In the genomic region with DNA sequence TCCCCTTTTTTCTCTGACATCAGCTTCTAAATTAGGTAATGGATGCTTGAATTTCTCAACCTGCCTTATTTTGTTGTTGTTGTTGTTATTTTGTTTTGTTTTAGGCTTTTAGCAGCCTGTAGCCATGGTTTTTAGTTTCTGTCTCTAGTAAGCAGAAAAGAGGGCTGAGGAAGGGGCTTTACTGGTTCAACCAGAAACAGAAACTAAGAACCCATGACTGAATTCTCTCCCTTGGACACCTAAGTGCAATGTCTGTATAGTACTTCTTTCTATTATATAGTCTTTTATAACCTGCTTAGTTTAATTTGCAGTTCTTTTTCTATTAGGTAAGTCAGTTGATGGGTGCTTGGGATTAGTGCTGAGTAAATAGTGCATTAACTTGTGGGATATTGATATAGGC, we compare ENCODE assay signal across 13 cellular contexts.
DNase-seq lines count a peak whose midpoint lies in the region; ATAC-seq and TF ChIP-seq lines count a peak whose summit lies in the region.
"Had no signal": no experiment of that assay in that cellular context is flagged by ENCODE, and none has a peak within 500 bp of the region (broad histone marks: within the 10 kb centered on the region; RNA-seq: fewer than 3 reads in every experiment).

No MANE protein-coding gene starts in this region.

- H3K27ac ChIP-seq in thyroid gland: no peak overlapping the region
- H3K27ac ChIP-seq: body of pancreas, transverse colon had no signal

- H3K4me3 Mint-ChIP-seq in central memory CD8-positive, alpha-beta T cell: no peak overlapping the region
- H3K4me3 Mint-ChIP-seq in activated CD4-positive, alpha-beta T cell treated with anti-CD3 and anti-CD28 coated beads, Interleukin-2, amount 10 ng/mL, durations not matched to agents 7 days and 5 days: no peak overlapping the region

- H3K4me3 ChIP-seq in thyroid gland (replicated peaks in 1 of 3): no peak overlapping the region
- H3K4me3 ChIP-seq: body of pancreas, transverse colon had no signal

- no peaks in the 10 kb centered on the region for H3K9me3 ChIP-seq in thyroid gland
- H3K9me3 ChIP-seq: body of pancreas, transverse colon had no signal

- no peaks in the 10 kb centered on the region for H3K9me3 Mint-ChIP-seq in central memory CD8-positive, alpha-beta T cell
- no peaks in the 10 kb centered on the region for H3K9me3 Mint-ChIP-seq in activated CD4-positive, alpha-beta T cell treated with anti-CD3 and anti-CD28 coated beads, Interleukin-2, amount 10 ng/mL, durations not matched to agents 7 days and 5 days

- peaks cover 23% of the 10 kb centered on the region for H3K4me1 Mint-ChIP-seq in central memory CD8-positive, alpha-beta T cell
- H3K4me1 Mint-ChIP-seq in activated CD4-positive, alpha-beta T cell treated with anti-CD3 and anti-CD28 coated beads, Interleukin-2, amount 10 ng/mL, durations not matched to agents 7 days and 5 days: peaks cover 11% of the 10 kb centered on the region

- H3K4me1 ChIP-seq in thyroid gland: peaks cover 3 to 11% of the 10 kb centered on the region in 2 donors

- H3K27me3 ChIP-seq in thyroid gland: no peaks in the 10 kb centered on the region
- H3K27me3 ChIP-seq: body of pancreas, transverse colon had no signal

- peak; percentile 68 for ATAC-seq in GM18858 (IDR thresholded peaks at IDR 0.05; ENCODE audit: unreplicated experiment)
- peak; percentile 63 for ATAC-seq in GM21390 (IDR thresholded peaks at IDR 0.05; ENCODE audit: unreplicated experiment)
- ATAC-seq in HG03045 (IDR thresholded peaks at IDR 0.05; ENCODE audit: unreplicated experiment): peak; percentile 65
- no peak for ATAC-seq in central memory CD8-positive, alpha-beta T cell (replicated peaks; ENCODE audit: extremely low read depth, poor library complexity, severe bottlenecking)
- no peak for ATAC-seq in left cardiac atrium
- ATAC-seq: body of pancreas had no signal

- POLR2A ChIA-PET in activated CD4-positive, alpha-beta T cell treated with anti-CD3 and anti-CD28 coated beads, Interleukin-2, amount 10 ng/mL, durations not matched to agents 7 days and 5 days (lab: Charles Lee): no interaction called here

- H3K36me3 ChIP-seq in thyroid gland: no peaks in the 10 kb centered on the region
- H3K36me3 ChIP-seq: transverse colon had no signal

- no peak for DNase-seq in central memory CD8-positive, alpha-beta T cell (ENCODE audit: low spot score in 2 of 2)
- DNase-seq in thyroid gland (no peak), left cardiac atrium (no peak), NCI-H1105 treated with DMSO at 0.1 percent for 48 hours (lab: John Stamatoyannopoulos, UW) (no peak)
- DNase-seq in activated CD4-positive, alpha-beta T cell treated with anti-CD3 and anti-CD28 coated beads, Interleukin-2, amount 10 ng/mL, durations not matched to agents 7 days and 5 days: no peak
- DNase-seq: body of pancreas, mesendoderm, SW 1271, transverse colon had no signal

- H3K27me3 Mint-ChIP-seq in central memory CD8-positive, alpha-beta T cell: no peaks in the 10 kb centered on the region
- H3K27me3 Mint-ChIP-seq in activated CD4-positive, alpha-beta T cell treated with anti-CD3 and anti-CD28 coated beads, Interleukin-2, amount 10 ng/mL, durations not matched to agents 7 days and 5 days: no peaks in the 10 kb centered on the region
- H3K27me3 Mint-ChIP-seq: progenitor cell of endocrine pancreas had no signal

- TF ChIP-seq POLR2A in thyroid gland (IDR thresholded peaks at IDR 0.05): no peak

- TF ChIP-seq CTCF in thyroid gland (IDR thresholded peaks at IDR 0.05): no peak

- intact Hi-C loops in thyroid gland (cut with DNase I) (no loop called here), left cardiac atrium (cut with DNase I) (no loop called here)

- peak overlapping the region; percentile 80 for H3K27ac Mint-ChIP-seq in central memory CD8-positive, alpha-beta T cell (ENCODE audit: low read depth)
- no peak overlapping the region for H3K27ac Mint-ChIP-seq in activated CD4-positive, alpha-beta T cell treated with anti-CD3 and anti-CD28 coated beads, Interleukin-2, amount 10 ng/mL, durations not matched to agents 7 days and 5 days
- H3K27ac Mint-ChIP-seq: progenitor cell of endocrine pancreas had no signal

- peaks cover 8% of the 10 kb centered on the region for H3K36me3 Mint-ChIP-seq in central memory CD8-positive, alpha-beta T cell (ENCODE audit: insufficient read depth)
- H3K36me3 Mint-ChIP-seq in activated CD4-positive, alpha-beta T cell treated with anti-CD3 and anti-CD28 coated beads, Interleukin-2, amount 10 ng/mL, durations not matched to agents 7 days and 5 days (ENCODE audit: low read depth): peaks cover 16% of the 10 kb centered on the region

- CTCF ChIA-PET in activated CD4-positive, alpha-beta T cell treated with anti-CD3 and anti-CD28 coated beads, Interleukin-2, amount 10 ng/mL, durations not matched to agents 7 days and 5 days (lab: Charles Lee): interaction anchor here (0.6 kb wide), 1 partner anchor 11 kb away, joined by 3 read pairs; no protein-coding TSS in a partner anchor

Comparison
In these comparisons a context has a peak if more than half of its experiments do, and no peak if none do; other contexts are left out.
1. ATAC-seq: peak in GM18858 (single experiment), GM21390 (single experiment) and HG03045 (single experiment); none in central memory CD8-positive, alpha-beta T cell (single experiment) and left cardiac atrium (0 of 2).